In genomic region chr19:10553943-10554381, GRCh38 we compare ENCODE assay signal across 9 cellular contexts. TPM values are rescaled to one million over a fixed set of nuclear protein-coding genes. Genes with fewer than 3 reads are reported as not detected.
A peak's percentile ranks its signal among the peaks of the same experiment; 100 is the strongest.
DNase-seq lines count a peak whose midpoint lies in the region; ATAC-seq lines count a peak whose summit lies in the region.
"Had no signal": no experiment of that assay in that cellular context is flagged by ENCODE, and none has a peak within 500 bp of the region (broad histone marks: within the 10 kb centered on the region; RNA-seq: fewer than 3 reads in every experiment).

No MANE protein-coding gene starts in this region.

- no peaks in the 10 kb centered on the region for H3K27me3 ChIP-seq in CD8-positive, alpha-beta memory T cell (ENCODE audit: insufficient read depth, low read length, poor library complexity, severe bottlenecking)

- no peak overlapping the region for H3K4me3 ChIP-seq in CD8-positive, alpha-beta memory T cell (ENCODE audit: low read length)

- no peaks in the 10 kb centered on the region for H3K9me3 ChIP-seq in CD8-positive, alpha-beta memory T cell (ENCODE audit: low read length)

- POLR2A ChIA-PET in CD8-positive, alpha-beta memory T cell (lab: Charles Lee): interaction anchor here (0.6 to 4.0 kb wide), 8 partner anchors 9 to 206 kb away, joined by 3 to 27 read pairs (median 4); partner anchors contain the start of genes CDKN2D, KEAP1, KRI1 and S1PR5

- ATAC-seq in HG02610 (IDR thresholded peaks at IDR 0.05; ENCODE audit: unreplicated experiment) (peak; percentile 51), left lobe of liver (peak; percentile 20), sciatic nerve (no peak)

- no peaks in the 10 kb centered on the region for H3K9me3 Mint-ChIP-seq in CD8-positive, alpha-beta memory T cell

- CTCF ChIA-PET in CD8-positive, alpha-beta memory T cell (lab: Charles Lee): interaction anchor here (0.8 to 7.0 kb wide), 12 partner anchors 9 to 138 kb away, joined by 3 to 63 read pairs (median 6); partner anchors contain the start of genes CDKN2D, KRI1 and S1PR5

- DNase-seq in CD8-positive, alpha-beta memory T cell: peak; percentile 54 to 84 (median 81)
- DNase-seq in activated CD4-positive, alpha-beta T cell treated with anti-CD3 and anti-CD28 coated beads for 48 hours: peak; percentile 39
- DNase-seq in left lobe of liver (ENCODE audit: low spot score) (no peak), D341Med (ENCODE audit: low spot score) (no peak), sciatic nerve (ENCODE audit: low spot score) (no peak), posterior cingulate gyrus (no peak), NCI-H345 (lab: John Stamatoyannopoulos, UW) (no peak)

- intact Hi-C loops in sciatic nerve (cut with DNase I): no loop called here
- intact Hi-C loops in posterior cingulate gyrus (cut with DNase I): no loop called here

- H3K4me3 Mint-ChIP-seq in CD8-positive, alpha-beta memory T cell: peak overlapping the region; percentile 58 to 84 (median 76)

- no peaks in the 10 kb centered on the region for H3K27me3 Mint-ChIP-seq in CD8-positive, alpha-beta memory T cell

- H3K36me3 Mint-ChIP-seq in CD8-positive, alpha-beta memory T cell: peaks cover 0 to 82% (median 8%) of the 10 kb centered on the region in 3 donors

- peak overlapping the region; percentile 89 to 98 (median 95) for H3K27ac Mint-ChIP-seq in CD8-positive, alpha-beta memory T cell

- H3K27ac ChIP-seq in CD8-positive, alpha-beta memory T cell (ENCODE audit: low read depth, low read length): no peak overlapping the region

- H3K4me1 Mint-ChIP-seq in CD8-positive, alpha-beta memory T cell: peaks cover 43 to 64% (median 58%) of the 10 kb centered on the region in 3 donors

- H3K36me3 ChIP-seq in CD8-positive, alpha-beta memory T cell (ENCODE audit: insufficient read depth, low read length): peaks cover 62% of the 10 kb centered on the region

- H3K4me1 ChIP-seq in CD8-positive, alpha-beta memory T cell (ENCODE audit: insufficient read depth, low read length): peaks cover 56% of the 10 kb centered on the region

RNA-seq across cellular contexts. Expression of gene ATG4D, which starts 10.3 kb away (rescaled TPM):
- 10 to 100 TPM; 44.4 to 45.1 TPM for total RNA-seq in CD8-positive, alpha-beta memory T cell
- polyA plus RNA-seq in CD8-positive, alpha-beta memory T cell: 28.9 TPM
- total RNA-seq in left lobe of liver: 11.6 TPM
- total RNA-seq in sciatic nerve: 15.1 TPM

RNA-seq across cellular contexts. Expression of gene KRI1, which starts 11.8 kb away (rescaled TPM):
- total RNA-seq in CD8-positive, alpha-beta memory T cell: 10 to 100 TPM; 61.6 to 64.5 TPM
- 45.7 TPM for polyA plus RNA-seq in CD8-positive, alpha-beta memory T cell
- total RNA-seq in left lobe of liver (10.4 TPM), sciatic nerve (25.0 TPM)

RNA-seq across cellular contexts. Expression of gene CDKN2D, which starts 14.8 kb away (rescaled TPM):
- 10 to 100 TPM; 22.2 to 23.1 TPM for total RNA-seq in CD8-positive, alpha-beta memory T cell
- polyA plus RNA-seq in CD8-positive, alpha-beta memory T cell: 176 TPM
- total RNA-seq in left lobe of liver (1.3 TPM), sciatic nerve (14.9 TPM)

RNA-seq across cellular contexts. Expression of gene AP1M2, which starts 33.1 kb away (rescaled TPM):
- total RNA-seq in CD8-positive, alpha-beta memory T cell: not detected
- not detected for polyA plus RNA-seq in CD8-positive, alpha-beta memory T cell
- total RNA-seq in left lobe of liver (1.0 TPM), sciatic nerve (not detected)

RNA-seq across cellular contexts. Expression of gene S1PR5, which starts 36.7 kb away (rescaled TPM):
- 1 to 10 TPM; 1.5 to 1.8 TPM for total RNA-seq in CD8-positive, alpha-beta memory T cell
- polyA plus RNA-seq in CD8-positive, alpha-beta memory T cell: 90.3 TPM
- total RNA-seq in left lobe of liver: 0.30 TPM
- 0.53 TPM for total RNA-seq in sciatic nerve
- total RNA-seq: renal cortical epithelial cell had no signal

Comparison
In these comparisons a context has a peak if more than half of its experiments do, and no peak if none do; other contexts are left out.
1. DNase-seq: peak in CD8-positive, alpha-beta memory T cell (5 of 5) and activated CD4-positive, alpha-beta T cell treated with anti-CD3 and anti-CD28 coated beads for 48 hours (single experiment); none in left lobe of liver (single experiment), D341Med (single experiment), sciatic nerve (single experiment), posterior cingulate gyrus (0 of 10) and NCI-H345 (single experiment).